9 cellular contexts compared by ENCODE assay signal in the genomic region with DNA sequence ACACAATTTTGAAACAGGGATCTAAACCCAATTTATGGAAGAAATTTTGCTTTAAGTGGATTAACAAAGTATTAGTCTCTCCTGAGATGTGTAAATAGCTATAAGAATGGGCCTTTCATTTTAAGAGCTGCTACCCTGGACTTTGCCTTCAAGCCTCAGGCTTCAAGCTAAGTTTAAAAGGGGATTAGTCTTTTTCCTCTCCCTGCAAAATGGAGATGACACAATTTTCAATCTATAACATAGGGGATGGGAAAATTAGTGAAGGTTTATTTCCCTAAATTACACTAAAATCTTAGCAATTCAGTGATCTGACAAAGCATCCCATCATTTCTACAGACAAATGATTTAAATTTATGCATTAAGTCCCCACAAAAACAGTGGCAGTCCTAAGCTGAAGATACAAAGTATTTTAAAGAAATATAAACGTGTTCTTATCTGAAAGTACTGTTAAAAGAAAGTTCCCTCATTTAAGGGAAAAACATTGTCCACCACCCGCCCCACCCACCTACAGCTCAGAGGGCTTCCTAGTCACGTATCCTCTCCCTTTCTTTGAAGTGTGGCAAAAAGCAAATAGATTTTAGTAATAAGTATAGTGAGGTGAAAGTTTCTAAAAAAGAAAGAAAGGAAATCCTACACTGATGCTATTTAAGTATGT. TPM values are rescaled to one million over a fixed set of nuclear protein-coding genes. Genes with fewer than 3 reads are reported as not detected.
DNase-seq lines count a peak whose midpoint lies in the region; ATAC-seq and TF ChIP-seq lines count a peak whose summit lies in the region.
"Had no signal": no experiment of that assay in that cellular context is flagged by ENCODE, and none has a peak within 500 bp of the region (broad histone marks: within the 10 kb centered on the region; RNA-seq: fewer than 3 reads in every experiment).

No MANE protein-coding gene starts in this region.

- ATAC-seq in HG03196 (IDR thresholded peaks at IDR 0.05; ENCODE audit: unreplicated experiment) (peak; percentile 74), HG02973 (IDR thresholded peaks at IDR 0.05; ENCODE audit: unreplicated experiment) (no peak)
- ATAC-seq in activated naive CD4-positive, alpha-beta T cell treated with anti-CD3 and anti-CD28 coated beads, Interleukin-2, amount 50 U/mL, for 72 hours = peak; percentile 62 to 97
- peak; percentile 89 for ATAC-seq in stimulated activated naive CD8-positive, alpha-beta T cell treated with anti-CD3 and anti-CD28 coated beads, Interleukin-15, amount 100 ng/mL, for 72 hours

- peak; percentile 21 for DNase-seq in stimulated activated CD4-positive, alpha-beta T cell treated with anti-CD3 and anti-CD28 coated beads, Interleukin-12 subunit alpha, Interleukin-12 subunit beta, amount 100 ng/mL, for 4 hours
- DNase-seq in stimulated activated CD4-positive, alpha-beta T cell treated with anti-CD3 and anti-CD28 coated beads, Interleukin-2, amount 100 ng/mL, for 48 hours = no peak
- no peak for DNase-seq in activated naive CD4-positive, alpha-beta T cell treated with anti-CD3 and anti-CD28 coated beads, Interleukin-2, amount 50 U/mL, for 72 hours (ENCODE audit: low spot score in 2 of 2)
- DNase-seq in stimulated activated naive CD8-positive, alpha-beta T cell treated with anti-CD3 and anti-CD28 coated beads, Interleukin-15, amount 100 ng/mL, for 72 hours = no peak
- DNase-seq in type B pancreatic cell (ENCODE audit: extremely low spot score, unreplicated experiment) (no peak), NCI-H1694 (lab: John Stamatoyannopoulos, UW) (no peak)

- H3K4me1 Mint-ChIP-seq in stimulated activated naive CD8-positive, alpha-beta T cell treated with anti-CD3 and anti-CD28 coated beads, Interleukin-15, amount 100 ng/mL, for 72 hours = peaks cover 69% of the 10 kb centered on the region
- H3K4me1 Mint-ChIP-seq in type B pancreatic cell (ENCODE audit: unreplicated experiment) = peaks cover 5% of the 10 kb centered on the region

- no peaks in the 10 kb centered on the region for H3K27me3 Mint-ChIP-seq in stimulated activated naive CD8-positive, alpha-beta T cell treated with anti-CD3 and anti-CD28 coated beads, Interleukin-15, amount 100 ng/mL, for 72 hours
- no peaks in the 10 kb centered on the region for H3K27me3 Mint-ChIP-seq in type B pancreatic cell
- H3K27me3 Mint-ChIP-seq: B cell had no signal

- no peaks in the 10 kb centered on the region for H3K9me3 Mint-ChIP-seq in activated naive CD4-positive, alpha-beta T cell treated with anti-CD3 and anti-CD28 coated beads, Interleukin-2, amount 50 U/mL, for 72 hours
- H3K9me3 Mint-ChIP-seq in stimulated activated naive CD8-positive, alpha-beta T cell treated with anti-CD3 and anti-CD28 coated beads, Interleukin-15, amount 100 ng/mL, for 72 hours = no peaks in the 10 kb centered on the region
- H3K9me3 Mint-ChIP-seq in type B pancreatic cell = no peaks in the 10 kb centered on the region

- peak overlapping the region; percentile 42 to 54 for H3K4me3 Mint-ChIP-seq in stimulated activated naive CD8-positive, alpha-beta T cell treated with anti-CD3 and anti-CD28 coated beads, Interleukin-15, amount 100 ng/mL, for 72 hours
- no peak overlapping the region for H3K4me3 Mint-ChIP-seq in type B pancreatic cell
- H3K4me3 Mint-ChIP-seq: B cell had no signal

- no peak overlapping the region for H3K27ac Mint-ChIP-seq in activated naive CD4-positive, alpha-beta T cell treated with anti-CD3 and anti-CD28 coated beads, Interleukin-2, amount 50 U/mL, for 72 hours
- H3K27ac Mint-ChIP-seq in stimulated activated naive CD8-positive, alpha-beta T cell treated with anti-CD3 and anti-CD28 coated beads, Interleukin-15, amount 100 ng/mL, for 72 hours = peak overlapping the region in 1 of 2 donors; percentile 31
- no peak overlapping the region for H3K27ac Mint-ChIP-seq in type B pancreatic cell
- H3K27ac Mint-ChIP-seq: B cell had no signal

- no peaks in the 10 kb centered on the region for H3K36me3 Mint-ChIP-seq in activated naive CD4-positive, alpha-beta T cell treated with anti-CD3 and anti-CD28 coated beads, Interleukin-2, amount 50 U/mL, for 72 hours
- H3K36me3 Mint-ChIP-seq in type B pancreatic cell = no peaks in the 10 kb centered on the region

- TF ChIP-seq CTCF in type B pancreatic cell (conservative IDR thresholded peaks at IDR 0.05) = no peak

RNA-seq across cellular contexts. Expression of a gene that starts 14.5 kb away (rescaled TPM):
- 1 to 10 TPM; 7.7 to 8.7 TPM for total RNA-seq in activated naive CD4-positive, alpha-beta T cell treated with anti-CD3 and anti-CD28 coated beads, Interleukin-2, amount 50 U/mL, for 72 hours
- 9.2 and 12.0 TPM in 2 replicates for total RNA-seq in type B pancreatic cell (ENCODE audit: low replicate concordance)
